14 cellular contexts compared by ENCODE assay signal in genomic region chrX:133676344-133677122, GRCh38.
DNase-seq lines count a peak whose midpoint lies in the region; ATAC-seq and TF ChIP-seq lines count a peak whose summit lies in the region.
"Had no signal": no experiment of that assay in that cellular context is flagged by ENCODE, and none has a peak within 500 bp of the region (broad histone marks: within the 10 kb centered on the region; RNA-seq: fewer than 3 reads in every experiment).

No MANE protein-coding gene starts in this region.

- H3K4me2 ChIP-seq in PC-3 (ENCODE audit: low read length), result peak overlapping the region; percentile 58

- H3K4me3 ChIP-seq in PC-3 (ENCODE audit: low read length) (no peak overlapping the region), mucosa of rectum (ENCODE audit: low read length in 2 of 2) (peak overlapping the region in 1 of 2 donors; percentile 46)
- H3K4me3 ChIP-seq: esophagus squamous epithelium had no signal

- intact Hi-C loops in PC-3 (cut with micrococcal nuclease), result loop anchor here (1.0 to 10.0 kb wide), 3 partner anchors 50 to 622 kb away; no protein-coding TSS in a partner anchor

- CTCF ChIA-PET in PC-3 (lab: Charles Lee), result interaction anchor here (1.1 kb wide), 1 partner anchor 22 kb away, joined by 3 read pairs; no protein-coding TSS in a partner anchor

- H3K27me3 Mint-ChIP-seq in activated naive CD8-positive, alpha-beta T cell treated with anti-CD3 and anti-CD28 coated beads, Interleukin-2, amount 50 U/mL, for 24 hours, result no peaks in the 10 kb centered on the region

- peaks cover 38% of the 10 kb centered on the region for H3K4me1 ChIP-seq in PC-3 (ENCODE audit: insufficient read depth, low read length)
- peaks cover 11 to 29% of the 10 kb centered on the region in 2 donors for H3K4me1 ChIP-seq in mucosa of rectum (ENCODE audit: control insufficient read depth in 2 of 2, insufficient read depth in 2 of 2, low read length in 2 of 2)
- H3K4me1 ChIP-seq: esophagus squamous epithelium had no signal

- no TSS peak for BruUV-seq in PC-3 (replicated peaks; lab: Mats Ljungman, UMichigan)

- DNase-seq in DMS53 treated with DMSO at 0.1 percent for 48 hours (lab: John Stamatoyannopoulos, UW; ENCODE audit: unreplicated experiment) (peak; percentile 85), NCI-H187 treated with DMSO at 0.1 percent for 48 hours (lab: John Stamatoyannopoulos, UW) (peak; percentile 84), PC-3 (peak; percentile 75), COLO829 (ENCODE audit: low spot score) (no peak)
- DNase-seq in activated naive CD8-positive, alpha-beta T cell treated with anti-CD3 and anti-CD28 coated beads, Interleukin-2, amount 50 U/mL, for 24 hours, result no peak
- DNase-seq: activated CD8-positive, alpha-beta T cell treated with anti-CD3 and anti-CD28 coated beads, Interleukin-2, amount 10 ng/mL, durations not matched to agents 7 days and 5 days; activated effector memory CD4-positive, alpha-beta T cell treated with Interleukin-2 at 50 U/mL for 16 hours; anterior cingulate cortex; esophagus squamous epithelium; GOT3; mammary epithelial cell had no signal

- H3K9me3 Mint-ChIP-seq in activated naive CD8-positive, alpha-beta T cell treated with anti-CD3 and anti-CD28 coated beads, Interleukin-2, amount 50 U/mL, for 24 hours, result no peaks in the 10 kb centered on the region

- peak; percentile 89 for ATAC-seq in PC-3
- no peak for ATAC-seq in GM19351 (IDR thresholded peaks at IDR 0.05; ENCODE audit: unreplicated experiment)
- ATAC-seq in GM19463 (IDR thresholded peaks at IDR 0.05; ENCODE audit: unreplicated experiment), result no peak
- no peak for ATAC-seq in activated naive CD8-positive, alpha-beta T cell treated with anti-CD3 and anti-CD28 coated beads, Interleukin-2, amount 50 U/mL, for 24 hours
- ATAC-seq: activated CD8-positive, alpha-beta T cell treated with anti-CD3 and anti-CD28 coated beads, Interleukin-2, amount 10 ng/mL, durations not matched to agents 7 days and 5 days had no signal

- H3K36me3 ChIP-seq in PC-3 (ENCODE audit: low read depth, low read length) (no peaks in the 10 kb centered on the region), mucosa of rectum (ENCODE audit: control insufficient read depth in 2 of 2, insufficient read depth in 2 of 2, low read length in 2 of 2) (no peaks in the 10 kb centered on the region)
- H3K36me3 ChIP-seq: esophagus squamous epithelium had no signal

- H3K36me3 Mint-ChIP-seq in activated naive CD8-positive, alpha-beta T cell treated with anti-CD3 and anti-CD28 coated beads, Interleukin-2, amount 50 U/mL, for 24 hours (ENCODE audit: low read depth), result no peaks in the 10 kb centered on the region

- H3K27ac ChIP-seq in PC-3 (ENCODE audit: low read length) (peak overlapping the region; percentile 74), mucosa of rectum (ENCODE audit: low read depth in 2 of 2, low read length in 2 of 2) (peak overlapping the region; percentile 71 to 79)
- H3K27ac ChIP-seq: esophagus squamous epithelium had no signal

- no peaks in the 10 kb centered on the region for H3K79me2 ChIP-seq in PC-3 (ENCODE audit: low read length)

- no peak overlapping the region for H3K4me3 Mint-ChIP-seq in activated naive CD8-positive, alpha-beta T cell treated with anti-CD3 and anti-CD28 coated beads, Interleukin-2, amount 50 U/mL, for 24 hours
- H3K4me3 Mint-ChIP-seq: activated CD8-positive, alpha-beta T cell treated with anti-CD3 and anti-CD28 coated beads, Interleukin-2, amount 10 ng/mL, durations not matched to agents 7 days and 5 days had no signal

- H3K9me3 ChIP-seq in PC-3 (ENCODE audit: low read length), result no peaks in the 10 kb centered on the region
- H3K9me3 ChIP-seq in mucosa of rectum (ENCODE audit: control insufficient read depth in 2 of 2, low read length in 2 of 2), result no peaks in the 10 kb centered on the region
- H3K9me3 ChIP-seq: esophagus squamous epithelium had no signal

- no peaks in the 10 kb centered on the region for H4K20me1 ChIP-seq in PC-3 (ENCODE audit: low read length)

- POLR2A ChIA-PET in PC-3 (lab: Charles Lee; ENCODE audit: unreplicated experiment), result interaction anchor here (0.6 kb wide), 2 partner anchors 13 to 50 kb away, joined by 4 to 5 read pairs; no protein-coding TSS in a partner anchor

- no peak overlapping the region for H2AFZ ChIP-seq in PC-3 (ENCODE audit: low read length)

- H3K9ac ChIP-seq in PC-3 (ENCODE audit: low read length), result peak overlapping the region; percentile 24; the same call in 1 of the 2 replicates
- peak overlapping the region in 1 of 2 donors; percentile 10 for H3K9ac ChIP-seq in mucosa of rectum (ENCODE audit: low read depth in 1 of 2, low read length in 2 of 2)

- no peaks in the 10 kb centered on the region for H3K4me1 Mint-ChIP-seq in activated naive CD8-positive, alpha-beta T cell treated with anti-CD3 and anti-CD28 coated beads, Interleukin-2, amount 50 U/mL, for 24 hours

- H3F3A ChIP-seq in PC-3 (ENCODE audit: low read length, unreplicated experiment), result no peaks in the 10 kb centered on the region

- no peaks in the 10 kb centered on the region for H3K9me2 ChIP-seq in PC-3 (replicated peaks; ENCODE audit: low read length)

- TF ChIP-seq CTCF in PC-3 (conservative IDR thresholded peaks at IDR 0.05; ENCODE audit: low read depth, low read length), result no peak

- H3K27me3 ChIP-seq in PC-3 (ENCODE audit: low read length) (no peaks in the 10 kb centered on the region), mucosa of rectum (ENCODE audit: control insufficient read depth in 2 of 2, insufficient read depth in 2 of 2, low read length in 2 of 2) (peaks cover 6 to 14% of the 10 kb centered on the region in 2 donors)
- H3K27me3 ChIP-seq: esophagus squamous epithelium had no signal

- H3K27ac Mint-ChIP-seq in activated naive CD8-positive, alpha-beta T cell treated with anti-CD3 and anti-CD28 coated beads, Interleukin-2, amount 50 U/mL, for 24 hours, result no peak overlapping the region
- H3K27ac Mint-ChIP-seq: activated CD8-positive, alpha-beta T cell treated with anti-CD3 and anti-CD28 coated beads, Interleukin-2, amount 10 ng/mL, durations not matched to agents 7 days and 5 days had no signal

Comparison
In these comparisons a context has a peak if more than half of its experiments do, and no peak if none do; other contexts are left out.
1. DNase-seq: peak in DMS53 treated with DMSO at 0.1 percent for 48 hours (single experiment), NCI-H187 treated with DMSO at 0.1 percent for 48 hours (single experiment) and PC-3 (single experiment); none in COLO829 (single experiment) and activated naive CD8-positive, alpha-beta T cell treated with anti-CD3 and anti-CD28 coated beads, Interleukin-2, amount 50 U/mL, for 24 hours (single experiment).